ENCODE assay signal across 9 cellular contexts in genomic region chr1:146039844-146040194, GRCh38. TPM values are rescaled to one million over a fixed set of nuclear protein-coding genes. Genes with fewer than 3 reads are reported as not detected.
DNase-seq lines count a peak whose midpoint lies in the region; ATAC-seq and TF ChIP-seq lines count a peak whose summit lies in the region.
"Had no signal": no experiment of that assay in that cellular context is flagged by ENCODE, and none has a peak within 500 bp of the region (broad histone marks: within the 10 kb centered on the region; RNA-seq: fewer than 3 reads in every experiment).

No MANE protein-coding gene starts in this region.

- H2AFZ ChIP-seq in neuron (ENCODE audit: low read depth, low read length), result no peak overlapping the region

- H3K27me3 Mint-ChIP-seq in CD4-positive, CD25-positive, alpha-beta regulatory T cell, result peaks cover 44% of the 10 kb centered on the region
- no peaks in the 10 kb centered on the region for H3K27me3 Mint-ChIP-seq in MCF 10A (ENCODE audit: insufficient read depth, unreplicated experiment)

- H3K4me1 ChIP-seq in CD4-positive, CD25-positive, alpha-beta regulatory T cell (ENCODE audit: control insufficient read depth, insufficient read depth, low read length, poor library complexity, severe bottlenecking), result peaks cover 10% of the 10 kb centered on the region
- H3K4me1 ChIP-seq in neuron (ENCODE audit: insufficient read depth, low read length), result peaks cover 5% of the 10 kb centered on the region

- H3K36me3 ChIP-seq in CD4-positive, CD25-positive, alpha-beta regulatory T cell (ENCODE audit: control insufficient read depth, insufficient read depth, low read length), result no peaks in the 10 kb centered on the region
- H3K36me3 ChIP-seq in neuron (ENCODE audit: insufficient read depth, low read length), result no peaks in the 10 kb centered on the region

- H3K27ac ChIP-seq in CD4-positive, CD25-positive, alpha-beta regulatory T cell (ENCODE audit: insufficient read depth, low read length, poor library complexity, severe bottlenecking), result no peak overlapping the region

- POLR2A ChIA-PET in MCF 10A (lab: Yijun Ruan, JAX), result interaction anchor here (0.6 to 9.6 kb wide), 11 partner anchors 11 to 181 kb away, joined by 3 to 173 read pairs (median 49); partner anchors contain the start of genes ANKRD34A, LIX1L, PIAS3 and POLR3GL

- H3K36me3 Mint-ChIP-seq in CD4-positive, CD25-positive, alpha-beta regulatory T cell, result peaks cover 4% of the 10 kb centered on the region
- H3K36me3 Mint-ChIP-seq in MCF 10A (ENCODE audit: insufficient read depth, unreplicated experiment), result peaks cover 50% of the 10 kb centered on the region

- CTCF ChIA-PET in MCF 10A (lab: Yijun Ruan, JAX), result interaction anchor here (0.6 to 1.1 kb wide), 6 partner anchors 8 to 147 kb away, joined by 3 to 5 read pairs (median 4); partner anchors contain the start of genes ANKRD34A, HJV and POLR3GL

- no peak overlapping the region for H3K4me3 ChIP-seq in CD4-positive, CD25-positive, alpha-beta regulatory T cell (ENCODE audit: low read depth, low read length)
- peak overlapping the region; percentile 93 for H3K4me3 ChIP-seq in neuron (ENCODE audit: low read length)

- H3K9me3 Mint-ChIP-seq in CD4-positive, CD25-positive, alpha-beta regulatory T cell, result peaks cover 0 to 18% (median 0%) of the 10 kb centered on the region in 7 donors
- H3K9me3 Mint-ChIP-seq in MCF 10A (ENCODE audit: unreplicated experiment), result no peaks in the 10 kb centered on the region

- ATAC-seq in CD4-positive, CD25-positive, alpha-beta regulatory T cell (ENCODE audit: low read depth in 2 of 2), result no peak
- ATAC-seq in HG02623 (IDR thresholded peaks at IDR 0.05; ENCODE audit: unreplicated experiment) (no peak), GM19324 (IDR thresholded peaks at IDR 0.05; ENCODE audit: low FRiP score, unreplicated experiment) (no peak), GM21447 (IDR thresholded peaks at IDR 0.05; ENCODE audit: unreplicated experiment) (no peak)

- no peaks in the 10 kb centered on the region for H3K27me3 ChIP-seq in CD4-positive, CD25-positive, alpha-beta regulatory T cell (ENCODE audit: control insufficient read depth, insufficient read depth, low read length)
- no peaks in the 10 kb centered on the region for H3K27me3 ChIP-seq in neuron (ENCODE audit: insufficient read depth, low read length)

- BruUV-seq in MCF 10A (replicated peaks; lab: Mats Ljungman, UMichigan), result no TSS peak

- intact Hi-C loops in MCF 10A (cut with micrococcal nuclease), result loop anchor here (1.0 kb wide), 1 partner anchor 12 kb away; no protein-coding TSS in a partner anchor

- H3K4me1 Mint-ChIP-seq in CD4-positive, CD25-positive, alpha-beta regulatory T cell, result peaks cover 17 to 43% (median 30%) of the 10 kb centered on the region in 4 donors
- H3K4me1 Mint-ChIP-seq in MCF 10A (ENCODE audit: insufficient read depth, unreplicated experiment), result peaks cover 4% of the 10 kb centered on the region

- TF ChIP-seq CTCF in MCF 10A (IDR thresholded peaks at IDR 0.05; ENCODE audit: unreplicated experiment), result no peak

- H3K4me3 Mint-ChIP-seq in CD4-positive, CD25-positive, alpha-beta regulatory T cell, result peak overlapping the region; percentile 93 to 99 (median 96)
- H3K4me3 Mint-ChIP-seq in MCF 10A (ENCODE audit: unreplicated experiment), result peak overlapping the region; percentile 99

- peak overlapping the region in 2 of 3 donors; percentile 77 to 99 for H3K27ac Mint-ChIP-seq in CD4-positive, CD25-positive, alpha-beta regulatory T cell
- peak overlapping the region; percentile 98 for H3K27ac Mint-ChIP-seq in MCF 10A (ENCODE audit: low read depth, unreplicated experiment)

- no peaks in the 10 kb centered on the region for H3K9me3 ChIP-seq in CD4-positive, CD25-positive, alpha-beta regulatory T cell (ENCODE audit: control insufficient read depth in 2 of 2, low read length in 2 of 2)
- no peaks in the 10 kb centered on the region for H3K9me3 ChIP-seq in neuron (ENCODE audit: low read length)

- DNase-seq in CD4-positive, CD25-positive, alpha-beta regulatory T cell, result no peak
- DNase-seq in NAMALWA (ENCODE audit: low spot score) (peak; percentile 34), MCF 10A (ENCODE audit: unreplicated experiment) (no peak)
- no peak for DNase-seq in effector CD4-positive, alpha-beta T cell

RNA-seq across cellular contexts. Expression of gene HJV, which starts 18.3 kb away (rescaled TPM):
- not detected for total RNA-seq in CD4-positive, CD25-positive, alpha-beta regulatory T cell
- not detected for polyA plus RNA-seq in CD4-positive, CD25-positive, alpha-beta regulatory T cell
- total RNA-seq in MCF 10A (2022), result not detected in 2 replicates
- total RNA-seq: dermis microvascular lymphatic vessel endothelial cell had no signal

RNA-seq across cellular contexts. Expression of gene TXNIP, which starts 43.4 kb away (rescaled TPM):
- total RNA-seq in CD4-positive, CD25-positive, alpha-beta regulatory T cell, result 1,496 TPM
- 1,000 to 10,000 TPM; 2,637 to 4,955 (median 3,590) TPM for polyA plus RNA-seq in CD4-positive, CD25-positive, alpha-beta regulatory T cell
- total RNA-seq in MCF 10A (2022), result 576 and 599 TPM in 2 replicates
